In genomic region chr1:247212914-247213617, GRCh38 we compare ENCODE assay signal across 34 cellular contexts. TPM values are rescaled to one million over a fixed set of nuclear protein-coding genes. Genes with fewer than 3 reads are reported as not detected.
DNase-seq lines count a peak whose midpoint lies in the region; ATAC-seq, FAIRE-seq and TF ChIP-seq lines count a peak whose summit lies in the region.
"Had no signal": no experiment of that assay in that cellular context is flagged by ENCODE, and none has a peak within 500 bp of the region (broad histone marks: within the 10 kb centered on the region; RNA-seq: fewer than 3 reads in every experiment).

No MANE protein-coding gene starts in this region.

- H3K4me2 ChIP-seq in MM.1S (ENCODE audit: low read depth, low read length) (peak overlapping the region; percentile 88), K562 (ENCODE audit: insufficient read depth, low read length) (no peak overlapping the region)
- H3K4me2 ChIP-seq: smooth muscle cell had no signal

- no peaks in the 10 kb centered on the region for H3K27me3 ChIP-seq in CD8-positive, alpha-beta T cell (ENCODE audit: insufficient read depth, low read length)
- H3K27me3 ChIP-seq in MM.1S (replicated peaks; ENCODE audit: insufficient read depth, low read length) (no peaks in the 10 kb centered on the region), K562 (ENCODE audit: control insufficient read depth in 2 of 2, insufficient read depth in 2 of 2, low read length in 2 of 2) (no peaks in the 10 kb centered on the region)
- H3K27me3 ChIP-seq: heart right ventricle, pancreas had no signal

- H3K27me3 Mint-ChIP-seq in CD8-positive, alpha-beta T cell (ENCODE audit: low read depth) = peaks cover 2% of the 10 kb centered on the region
- no peaks in the 10 kb centered on the region for H3K27me3 Mint-ChIP-seq in HFFc6 (ENCODE audit: insufficient read depth)

- WGBS in K562 (ENCODE audit: insufficient coverage, low coverage, missing lambda C conversion rate) = 0% methylated on average over 1 of the region's 1 CpG

- no TSS peak for BruUV-seq in K562 (replicated peaks; lab: Mats Ljungman, UMichigan)

- H3K9me3 Mint-ChIP-seq in CD8-positive, alpha-beta T cell = no peaks in the 10 kb centered on the region
- H3K9me3 Mint-ChIP-seq in HFFc6 = peaks cover 1% of the 10 kb centered on the region
- H3K9me3 Mint-ChIP-seq: neural crest cell had no signal

- H3K4me3 ChIP-seq in CD8-positive, alpha-beta T cell (ENCODE audit: low read depth, low read length) = no peak overlapping the region
- H3K4me3 ChIP-seq in MM.1S (ENCODE audit: low read length) (peak overlapping the region; percentile 38), K562 (no peak overlapping the region)
- H3K4me3 ChIP-seq: heart right ventricle, pancreas, smooth muscle cell had no signal

- peak overlapping the region; percentile 52 for H3K27ac Mint-ChIP-seq in CD8-positive, alpha-beta T cell
- H3K27ac Mint-ChIP-seq in HFFc6 = no peak overlapping the region

- no peak for TF ChIP-seq POLR2A in K562 (conservative IDR thresholded peaks at IDR 0.05)

- peaks cover 5% of the 10 kb centered on the region for H3K9me1 ChIP-seq in K562 (ENCODE audit: control insufficient read depth, insufficient read depth, low read length)

- no peak for FAIRE-seq in K562 (lab: Jason Lieb, UNC)
- FAIRE-seq: bronchial epithelial cell, colon, pancreas had no signal

- H3K4me3 Mint-ChIP-seq in CD8-positive, alpha-beta T cell = no peak overlapping the region
- H3K4me3 Mint-ChIP-seq in HFFc6 = no peak overlapping the region

- H3K4me1 ChIP-seq in CD8-positive, alpha-beta T cell (ENCODE audit: insufficient read depth, low read length) = peaks cover 22% of the 10 kb centered on the region
- H3K4me1 ChIP-seq in MM.1S (ENCODE audit: low read length) = peaks cover 64% of the 10 kb centered on the region
- peaks cover 16 to 24% of the 10 kb centered on the region in 2 experiments for H3K4me1 ChIP-seq in K562 (replicated peaks in 1 of 2; ENCODE audit: control insufficient read depth in 2 of 2, insufficient read depth in 2 of 2, low read length in 2 of 2)

- ATAC-seq in CD8-positive, alpha-beta T cell = no peak
- ATAC-seq in K562 (no peak), left ventricle myocardium superior (no peak), HG02798 (IDR thresholded peaks at IDR 0.05; ENCODE audit: poor library complexity, unreplicated experiment) (no peak)
- ATAC-seq: foreskin keratinocyte, heart right ventricle, left cardiac atrium, pancreas had no signal

- H3K9me3 ChIP-seq in CD8-positive, alpha-beta T cell (ENCODE audit: low read length) = no peaks in the 10 kb centered on the region
- no peaks in the 10 kb centered on the region for H3K9me3 ChIP-seq in MM.1S (replicated peaks; ENCODE audit: insufficient read depth, low read length)
- no peaks in the 10 kb centered on the region for H3K9me3 ChIP-seq in K562 (replicated peaks; ENCODE audit: control insufficient read depth, insufficient read depth, low read depth, low read length)
- H3K9me3 ChIP-seq: heart right ventricle, pancreas had no signal

- H2AFZ ChIP-seq in MM.1S (ENCODE audit: low read length) (0 out of 2 replicates have a peak overlapping the region, but pooled peaks have one; percentile 3), K562 (ENCODE audit: low read depth, low read length) (no peak overlapping the region)

- H3K36me3 ChIP-seq in CD8-positive, alpha-beta T cell (ENCODE audit: insufficient read depth, low read length) = no peaks in the 10 kb centered on the region
- peaks cover 13% of the 10 kb centered on the region for H3K36me3 ChIP-seq in MM.1S (replicated peaks; ENCODE audit: insufficient read depth, low read length)
- H3K36me3 ChIP-seq in K562 (ENCODE audit: control insufficient read depth, insufficient read depth, low read length) = peaks cover 15% of the 10 kb centered on the region; the same call in 1 of the 3 replicates
- H3K36me3 ChIP-seq: pancreas had no signal

- H3K79me2 ChIP-seq in MM.1S (ENCODE audit: low read length) = peaks cover 27% of the 10 kb centered on the region
- H3K79me2 ChIP-seq in K562 (ENCODE audit: control insufficient read depth, insufficient read depth, low read length) = peaks cover 26% of the 10 kb centered on the region

- TF ChIP-seq CTCF in CD8-positive, alpha-beta T cell (IDR thresholded peaks at IDR 0.05) = no peak
- TF ChIP-seq CTCF in MM.1S (IDR thresholded peaks at IDR 0.05; ENCODE audit: low read length) (no peak), K562 (IDR thresholded peaks at IDR 0.05 in 2 of 3, conservative IDR thresholded peaks at IDR 0.05 in 1 of 3; ENCODE audit: insufficient read depth in 2 of 3, low read depth in 1 of 3, low read length in 3 of 3) (no peak), HFFc6 (IDR thresholded peaks at IDR 0.05) (no peak)

- no peak for TF ChIP-seq EP300 in K562 (IDR thresholded peaks at IDR 0.05; ENCODE audit: low read length)

- intact Hi-C loops in CD8-positive, alpha-beta T cell (cut with DNase I, micrococcal nuclease) = loop anchor here (1.0 to 10.0 kb wide), 3 partner anchors 109 to 648 kb away; partner anchors contain the start of genes AHCTF1 (in 1 of the 2), CNST (in 1 of the 2) and TFB2M (in 1 of the 2)
- intact Hi-C loops in K562 (cut with micrococcal nuclease) = loop anchor here (5.0 kb wide), 1 partner anchor 101 kb away; no protein-coding TSS in a partner anchor
- intact Hi-C loops in left ventricle myocardium superior (cut with micrococcal nuclease) = no loop called here

- H3K9ac ChIP-seq in MM.1S (ENCODE audit: low read length) = peak overlapping the region; percentile 44
- no peak overlapping the region for H3K9ac ChIP-seq in K562 (ENCODE audit: insufficient read depth in 1 of 2, low read depth in 2 of 2, low read length in 2 of 2)

- no peaks in the 10 kb centered on the region for H4K20me1 ChIP-seq in MM.1S (ENCODE audit: insufficient read depth, low read length)
- H4K20me1 ChIP-seq in K562 (replicated peaks; ENCODE audit: control insufficient read depth, insufficient read depth, low read length) = 0 out of 2 replicates have a peak, but pooled peaks cover 9% of the 10 kb centered on the region

- POLR2A ChIA-PET in CD8-positive, alpha-beta T cell (lab: Charles Lee) = no interaction called here
- POLR2A ChIA-PET in K562 (lab: Yijun Ruan, JAX) = interaction anchor here (0.5 to 1.3 kb wide), 3 partner anchors 8 to 21 kb away, joined by 3 to 5 read pairs (median 4); no protein-coding TSS in a partner anchor

- H3K9me2 ChIP-seq in MM.1S (replicated peaks; ENCODE audit: insufficient read depth, low read length) = no peaks in the 10 kb centered on the region

- TF ChIP-seq RAD21 in K562 (CRISPR knock-in tag; conservative IDR thresholded peaks at IDR 0.05 in 1 of 2, IDR thresholded peaks at IDR 0.05 in 1 of 2) = no peak

- H3K4me1 Mint-ChIP-seq in CD8-positive, alpha-beta T cell (ENCODE audit: low read depth) = peaks cover 52% of the 10 kb centered on the region
- H3K4me1 Mint-ChIP-seq in HFFc6 (ENCODE audit: low read depth) = peaks cover 23% of the 10 kb centered on the region

- H3K27ac ChIP-seq in CD8-positive, alpha-beta T cell (ENCODE audit: low read depth, low read length) = no peak overlapping the region
- H3K27ac ChIP-seq in MM.1S (ENCODE audit: low read length) (peak overlapping the region; percentile 88), K562 (ENCODE audit: extremely low read depth, low read depth, low read length) (no peak overlapping the region)
- H3K27ac ChIP-seq: foreskin keratinocyte, heart right ventricle, pancreas, VCaP had no signal

- CTCF ChIA-PET in CD8-positive, alpha-beta T cell (lab: Charles Lee) = interaction anchor here (1.1 to 1.7 kb wide), 2 partner anchors 10 to 28 kb away, joined by 4 to 5 read pairs; no protein-coding TSS in a partner anchor
- CTCF ChIA-PET in K562 (lab: Yijun Ruan, JAX; ENCODE audit: low intra/inter-chr PET ratio) = interaction anchor here (0.6 kb wide), 1 partner anchor 50 kb away, joined by 4 read pairs; no protein-coding TSS in a partner anchor

- H3F3A ChIP-seq in MM.1S (ENCODE audit: insufficient read depth, low read length) = peaks cover 48% of the 10 kb centered on the region

- DNase-seq in A172 (ENCODE audit: low spot score) = peak; percentile 21
- no peak for DNase-seq in CD8-positive, alpha-beta T cell
- peak; percentile 86 for DNase-seq in MM.1S
- DNase-seq in K562 (ENCODE audit: extremely low read depth in 1 of 4, low spot score in 3 of 4) = no peak
- no peak for DNase-seq in NCI-H446 (lab: John Stamatoyannopoulos, UW)
- DNase-seq in left ventricle myocardium superior = no peak
- no peak for DNase-seq in HFFc6
- DNase-seq: activated CD4-positive, alpha-beta T cell treated with anti-CD3 and anti-CD28 coated beads for 4 hours; activated naive CD4-positive, alpha-beta T cell treated with Interleukin-2 at 50 U/mL for 16 hours; activated T-cell treated with anti-CD3 and anti-CD28 coated beads, Interleukin-2, amount 50 U/mL, for 48 hours; C1 segment of cervical spinal cord; effector memory CD4-positive, alpha-beta T cell; foreskin keratinocyte; H7; heart right ventricle; left cardiac atrium; NCI-H1436; NCI-H2081 treated with DMSO at 0.1 percent for 48 hours; NCI-H446 treated with DMSO at 0.1 percent for 48 hours; NCI-H82; pancreas; stimulated activated CD4-positive, alpha-beta T cell treated with anti-CD3 and anti-CD28 coated beads, Interleukin-1b, Interleukin-23, amount 100 ng/mL, for 48 hours; stimulated activated CD8-positive, alpha-beta memory T cell treated with anti-CD3 and anti-CD28 coated beads, Interleukin-4, amount 100 ng/mL, for 48 hours; trophoblast cell had no signal

- in situ Hi-C loops in K562 (cut with MboI) = no loop called here

- H3K36me3 Mint-ChIP-seq in CD8-positive, alpha-beta T cell = peaks cover 8% of the 10 kb centered on the region
- H3K36me3 Mint-ChIP-seq in HFFc6 (ENCODE audit: low read depth) = peaks cover 18% of the 10 kb centered on the region

RNA-seq across cellular contexts. Expression of gene ZNF124, which starts 41.2 kb away (rescaled TPM):
- total RNA-seq in A172 (2014; rRNA removed; shearing (Covaris generic)) = 67.1 and 69.2 TPM in 2 replicates
- 10 to 100 TPM; 22.4 to 23.4 TPM for total RNA-seq in CD8-positive, alpha-beta T cell
- total RNA-seq in K562 (2011; cell fraction: chromatin; rRNA removed; ENCODE audit: low replicate concordance) = 52.9 and 136 TPM in 2 replicates
- total RNA-seq in K562 (2011; cell fraction: nucleolus; rRNA removed) = 31.4 and 39.0 TPM in 2 replicates
- total RNA-seq in K562 (2011; cell fraction: nucleoplasm; rRNA removed) = 62.0 and 100 TPM in 2 replicates
- 28.2 and 31.2 TPM in 2 replicates for total RNA-seq in K562 (2014; rRNA removed)
- total RNA-seq in K562 (2014; rRNA removed; fragmentation: Illumina TruSeq; extraction: Trizol) = 71.5 and 74.9 TPM in 2 replicates
- 63.2 and 68.5 TPM in 2 replicates for total RNA-seq in K562 (2015; rRNA removed; fragmentation: Illumina TruSeq; extraction: Trizol)
- total RNA-seq in K562 (2021) = 43.1 and 47.1 TPM in 2 replicates
- 20.2 TPM in 2 replicates for polyA plus RNA-seq in K562 (2011; rRNA removed)
- 3.4 and 9.2 TPM in 2 replicates for polyA plus RNA-seq in K562 (2011; cell fraction: cytosol; rRNA removed)
- polyA plus RNA-seq in K562 (2011; cell fraction: nucleus; rRNA removed) = 13.8 and 23.5 TPM in 2 replicates
- polyA plus RNA-seq in K562 (2012) = 9.4 and 9.9 TPM in 2 replicates
- polyA plus RNA-seq in K562 (2014; fragmentation: Illumina TruSeq; extraction: Trizol) = 14.7 and 15.0 TPM in 2 replicates
- 10 to 100 TPM in 1 of 2 experiments, 1 to 10 TPM in 1; 7.6 to 13.6 TPM for polyA plus RNA-seq in K562 (2014; fragmentation: Nextera tagmentation; extraction: Ambion mirVana)
- 12.5 and 13.5 TPM in 2 replicates for polyA plus RNA-seq in K562 (2014; rRNA removed)
- 141 and 252 TPM in 2 replicates for polyA minus RNA-seq in K562 (2011; rRNA and poly(A)+ RNA removed)
- polyA minus RNA-seq in K562 (2011; cell fraction: cytosol; rRNA and poly(A)+ RNA removed) = 58.9 and 64.8 TPM in 2 replicates
- polyA minus RNA-seq in K562 (2011; cell fraction: nucleus; rRNA and poly(A)+ RNA removed) = 21.0 and 48.3 TPM in 2 replicates
- total RNA-seq in left ventricle myocardium superior = 7.3 TPM
- total RNA-seq in HFFc6 (2021; fragmentation: NEBNext Ultra II Directional; extraction: Animal tissue kit (Norgen Biotek cat#: 25700)) = 10 to 100 TPM; 10.3 to 17.2 (median 14.0) TPM

RNA-seq across cellular contexts. Expression of gene VN1R5, which starts 42.8 kb away (rescaled TPM):
- total RNA-seq in A172 (2014; rRNA removed; shearing (Covaris generic)) = not detected in 2 replicates
- not detected for total RNA-seq in CD8-positive, alpha-beta T cell
- not detected in 2 replicates for total RNA-seq in K562 (2011; cell fraction: chromatin; rRNA removed; ENCODE audit: low replicate concordance)
- not detected in 2 replicates for total RNA-seq in K562 (2011; cell fraction: nucleolus; rRNA removed)
- total RNA-seq in K562 (2011; cell fraction: nucleoplasm; rRNA removed) = not detected in 2 replicates
- not detected in 2 replicates for total RNA-seq in K562 (2014; rRNA removed)
- total RNA-seq in K562 (2014; rRNA removed; fragmentation: Illumina TruSeq; extraction: Trizol) = not detected in 2 replicates
- total RNA-seq in K562 (2015; rRNA removed; fragmentation: Illumina TruSeq; extraction: Trizol) = not detected in 2 replicates
- total RNA-seq in K562 (2021) = not detected in 2 replicates
- polyA plus RNA-seq in K562 (2011; rRNA removed) = not detected in 2 replicates
- not detected in 2 replicates for polyA plus RNA-seq in K562 (2011; cell fraction: cytosol; rRNA removed)
- polyA plus RNA-seq in K562 (2011; cell fraction: nucleus; rRNA removed) = not detected in 2 replicates
- not detected in 2 replicates for polyA plus RNA-seq in K562 (2012)
- polyA plus RNA-seq in K562 (2014; fragmentation: Illumina TruSeq; extraction: Trizol) = not detected in 2 replicates
- polyA plus RNA-seq in K562 (2014; fragmentation: Nextera tagmentation; extraction: Ambion mirVana) = not detected
- polyA plus RNA-seq in K562 (2014; rRNA removed) = not detected in 2 replicates
- not detected in 2 replicates for polyA minus RNA-seq in K562 (2011; rRNA and poly(A)+ RNA removed)
- polyA minus RNA-seq in K562 (2011; cell fraction: cytosol; rRNA and poly(A)+ RNA removed) = not detected in 2 replicates
- not detected in 2 replicates for polyA minus RNA-seq in K562 (2011; cell fraction: nucleus; rRNA and poly(A)+ RNA removed)
- not detected for total RNA-seq in left ventricle myocardium superior
- not detected for total RNA-seq in HFFc6 (2021; fragmentation: NEBNext Ultra II Directional; extraction: Animal tissue kit (Norgen Biotek cat#: 25700))
- total RNA-seq: bronchial epithelial cell, Daoy, foreskin keratinocyte, H7, heart right ventricle, left cardiac atrium, neural crest cell, OCI-LY7, pancreas, smooth muscle cell had no signal
- polyA plus RNA-seq: AG04450, esophagus, foreskin keratinocyte, heart right ventricle, pancreas, smooth muscle cell had no signal

Comparison
In these comparisons a context has a peak if more than half of its experiments do, and no peak if none do; other contexts are left out.
1. DNase-seq: peak in A172 (single experiment) and MM.1S (single experiment); none in CD8-positive, alpha-beta T cell (0 of 7), K562 (0 of 4), NCI-H446 (0 of 2), left ventricle myocardium superior (single experiment) and HFFc6 (single experiment).